10 cellular contexts compared by ENCODE assay signal in genomic region chr7:108063520-108063933, GRCh38.
DNase-seq lines count a peak whose midpoint lies in the region; ATAC-seq and TF ChIP-seq lines count a peak whose summit lies in the region.
"Had no signal": no experiment of that assay in that cellular context is flagged by ENCODE, and none has a peak within 500 bp of the region (broad histone marks: within the 10 kb centered on the region; RNA-seq: fewer than 3 reads in every experiment).

No MANE protein-coding gene starts in this region.

- H3K27me3 ChIP-seq in GM06990 (replicated peaks; ENCODE audit: control insufficient read depth, insufficient read depth, low read length), result no peaks in the 10 kb centered on the region; the same call in 1 of the 2 replicates
- H3K27me3 ChIP-seq in esophagus squamous epithelium, result no peaks in the 10 kb centered on the region

- no peaks in the 10 kb centered on the region for H3K79me2 ChIP-seq in OCI-LY7 (ENCODE audit: insufficient read depth, low read depth, low read length)

- no peaks in the 10 kb centered on the region for H3K4me1 ChIP-seq in OCI-LY7 (ENCODE audit: insufficient read depth, low read length, poor library complexity, severe bottlenecking)
- peaks cover 0 to 19% (median 0%) of the 10 kb centered on the region in 3 donors for H3K4me1 ChIP-seq in esophagus squamous epithelium
- H3K4me1 ChIP-seq: prostate gland had no signal

- H3K4me2 ChIP-seq in OCI-LY7 (ENCODE audit: low read length), result no peak overlapping the region

- H2AFZ ChIP-seq in OCI-LY7 (ENCODE audit: low read length), result no peak overlapping the region

- H4K20me1 ChIP-seq in OCI-LY7 (ENCODE audit: insufficient read depth, low read length), result no peaks in the 10 kb centered on the region

- no TSS peak for BruUV-seq in OCI-LY7 (replicated peaks; lab: Mats Ljungman, UMichigan)

- H3K4me3 ChIP-seq in GM06990 (replicated peaks; ENCODE audit: low read depth, low read length) (no peak overlapping the region), epithelial cell of esophagus (ENCODE audit: low read length) (no peak overlapping the region), OCI-LY7 (ENCODE audit: low read depth, low read length, poor library complexity, severe bottlenecking) (no peak overlapping the region), esophagus squamous epithelium (no peak overlapping the region)
- H3K4me3 ChIP-seq: prostate gland had no signal

- no peak for TF ChIP-seq POLR2A in erythroblast (IDR thresholded peaks at IDR 0.05; ENCODE audit: low read length)
- no peak for TF ChIP-seq POLR2A in esophagus squamous epithelium (IDR thresholded peaks at IDR 0.05)

- WGBS in esophagus squamous epithelium, 2 donors, result 80 to 83% methylated on average over 2 to 5 of the region's 5 CpGs

- H3K9me3 ChIP-seq in OCI-LY7 (ENCODE audit: low read length) (no peaks in the 10 kb centered on the region), esophagus squamous epithelium (no peaks in the 10 kb centered on the region)
- H3K9me3 ChIP-seq: prostate gland had no signal

- no peak overlapping the region for H3K27ac ChIP-seq in OCI-LY7 (ENCODE audit: low read depth, low read length, poor library complexity, severe bottlenecking)
- H3K27ac ChIP-seq in esophagus squamous epithelium, result no peak overlapping the region
- H3K27ac ChIP-seq: prostate gland had no signal

- ATAC-seq in GM19324 (IDR thresholded peaks at IDR 0.05; ENCODE audit: low FRiP score, unreplicated experiment) (peak; percentile 59), HG03432 (IDR thresholded peaks at IDR 0.05; ENCODE audit: unreplicated experiment) (peak; percentile 71), GM18907 (IDR thresholded peaks at IDR 0.05; ENCODE audit: unreplicated experiment) (no peak)

- intact Hi-C loops in OCI-LY7 (cut with micrococcal nuclease; ENCODE audit: unreplicated experiment) (no loop called here), esophagus squamous epithelium (cut with DNase I) (no loop called here)

- H3K36me3 ChIP-seq in GM06990 (ENCODE audit: control insufficient read depth, insufficient read depth, low read length), result no peaks in the 10 kb centered on the region
- H3K36me3 ChIP-seq in OCI-LY7 (ENCODE audit: insufficient read depth, low read length), result no peaks in the 10 kb centered on the region
- no peaks in the 10 kb centered on the region for H3K36me3 ChIP-seq in esophagus squamous epithelium
- H3K36me3 ChIP-seq: prostate gland had no signal

- TF ChIP-seq CTCF in GM06990 (IDR thresholded peaks at IDR 0.05; ENCODE audit: insufficient read depth, low read length, poor library complexity, severe bottlenecking), result no peak
- peak; percentile 33 for TF ChIP-seq CTCF in epithelial cell of esophagus (IDR thresholded peaks at IDR 0.05; ENCODE audit: insufficient read depth, low read depth, low read length, missing control alignments)
- TF ChIP-seq CTCF in OCI-LY7 (conservative IDR thresholded peaks at IDR 0.05; ENCODE audit: low read length), result no peak
- no peak for TF ChIP-seq CTCF in esophagus squamous epithelium (IDR thresholded peaks at IDR 0.05)

- no peaks in the 10 kb centered on the region for H3K9me2 ChIP-seq in OCI-LY7 (ENCODE audit: insufficient read depth, low read length)

- DNase-seq in GM06990 (ENCODE audit: extremely low read depth, insufficient read length), result peak; percentile 6
- DNase-seq in epithelial cell of esophagus (ENCODE audit: low read depth), result peak; percentile 97
- no peak for DNase-seq in erythroblast (lab: John Stamatoyannopoulos, UW)
- DNase-seq in OCI-LY7 (ENCODE audit: low spot score), result no peak
- DNase-seq in esophagus squamous epithelium (lab: John Stamatoyannopoulos, UW), result no peak
- DNase-seq: NCI-H1436 treated with DMSO at 0.1 percent for 48 hours had no signal

- CTCF ChIA-PET in OCI-LY7 (lab: Charles Lee; ENCODE audit: unreplicated experiment), result no interaction called here

- POLR2A ChIA-PET in OCI-LY7 (lab: Charles Lee), result no interaction called here

Comparison
In these comparisons a context has a peak if more than half of its experiments do, and no peak if none do; other contexts are left out.
1. DNase-seq: peak in GM06990 (single experiment) and epithelial cell of esophagus (single experiment); none in erythroblast (0 of 2), OCI-LY7 (single experiment) and esophagus squamous epithelium (single experiment).